24 cellular contexts compared by ENCODE assay signal in the genomic region with DNA sequence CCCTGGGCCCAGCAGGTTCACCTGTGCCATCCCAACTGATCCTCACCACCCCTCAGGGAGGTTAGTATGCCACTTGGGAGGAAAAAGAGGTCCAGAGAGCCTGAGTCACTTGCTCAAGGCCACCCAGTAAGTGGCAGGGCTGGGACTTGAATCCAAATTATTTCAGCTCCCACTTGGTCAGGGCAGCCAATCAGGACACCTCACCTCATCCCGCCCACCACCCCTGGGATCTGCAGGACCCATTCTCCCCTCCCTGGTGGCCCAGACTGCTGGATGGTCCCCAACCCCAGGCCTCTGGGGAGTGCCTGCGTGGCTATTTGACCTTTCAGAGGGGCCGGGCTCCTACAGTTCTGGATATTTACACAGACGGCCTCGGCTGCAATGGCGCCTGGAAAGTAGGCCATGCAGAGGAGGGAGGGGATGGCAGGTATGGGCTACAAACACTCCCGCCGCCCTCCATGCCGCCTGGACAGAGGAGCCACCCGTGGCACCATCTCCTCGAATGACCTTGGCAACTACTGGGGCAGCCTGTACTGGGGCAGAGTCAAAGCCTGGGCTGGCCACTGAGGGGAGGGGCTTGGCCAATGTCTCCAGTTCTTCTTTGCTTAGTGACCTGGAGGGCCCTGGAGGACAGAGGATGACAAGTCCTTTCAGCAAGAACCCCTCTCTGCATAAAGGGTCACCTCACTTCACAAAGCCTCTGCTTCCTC.
"Had no signal": no experiment of that assay in that cellular context is flagged by ENCODE, and none has a peak within 500 bp of the region (broad histone marks: within the 10 kb centered on the region; RNA-seq: fewer than 3 reads in every experiment).

No MANE protein-coding gene starts in this region.

- H3K27ac ChIP-seq: brain microvascular endothelial cell, VCaP had no signal

- ATAC-seq: activated naive CD4-positive, alpha-beta T cell treated with anti-CD3 and anti-CD28 coated beads, Interleukin-2, amount 50 U/mL, for 72 hours had no signal

- DNase-seq: activated B cell treated with CpG ODN at 0.5 μM for 24 hours; activated CD4-positive, alpha-beta memory T cell treated with anti-CD3 and anti-CD28 coated beads for 36 hours; activated CD4-positive, alpha-beta T cell treated with anti-CD3 and anti-CD28 coated beads for 4 hours; activated CD4-positive, alpha-beta T cell treated with anti-CD3 and anti-CD28 coated beads, Interleukin-2, amount 50 U/mL, for 1 hour; activated CD4-positive, CD25-positive, alpha-beta regulatory T cell treated with anti-CD3 and anti-CD28 coated beads, Interleukin-2, amount 50 U/mL, for 72 hours; activated CD8-positive, alpha-beta memory T cell treated with anti-CD3 and anti-CD28 coated beads, Interleukin-2, amount 50 U/mL, for 4 hours; activated gamma-delta T cell treated with Interleukin-2 at 50 U/mL for 16 hours; activated naive CD4-positive, alpha-beta T cell treated with anti-CD3 and anti-CD28 coated beads for 36 hours; activated T-cell treated with anti-CD3 and anti-CD28 coated beads for 4 hours; activated T-cell treated with anti-CD3 and anti-CD28 coated beads, Interleukin-2, amount 50 U/mL, for 4 hours; aorta; brain microvascular endothelial cell; central memory CD4-positive, alpha-beta T cell; NCI-H1092 treated with DMSO at 0.1 percent for 48 hours; NCI-H1694; NCI-H1930; NCI-H524 treated with DMSO at 0.1 percent for 48 hours; SIG-M5; SW 1271; T-helper 1 cell; T-helper 2 cell; T-helper 9 cell had no signal

- H3K36me3 ChIP-seq: brain microvascular endothelial cell had no signal

- H3K27me3 ChIP-seq: brain microvascular endothelial cell had no signal
